9 cellular contexts compared by ENCODE assay signal in genomic region chr6:14118091-14118439, GRCh38. TPM values are rescaled to one million over a fixed set of nuclear protein-coding genes. Genes with fewer than 3 reads are reported as not detected.
A peak's percentile ranks its signal among the peaks of the same experiment; 100 is the strongest.
DNase-seq lines count a peak whose midpoint lies in the region; ATAC-seq, FAIRE-seq and TF ChIP-seq lines count a peak whose summit lies in the region.
"Had no signal": no experiment of that assay in that cellular context is flagged by ENCODE, and none has a peak within 500 bp of the region (broad histone marks: within the 10 kb centered on the region; RNA-seq: fewer than 3 reads in every experiment).

No MANE protein-coding gene starts in this region.

- DNase-seq in NCI-H82 (lab: John Stamatoyannopoulos, UW) (peak; percentile 56), NCI-H82 treated with DMSO at 0.1 percent for 48 hours (lab: John Stamatoyannopoulos, UW; ENCODE audit: unreplicated experiment) (no peak), H54 (ENCODE audit: insufficient read length, low spot score) (no peak), G401 (ENCODE audit: low spot score) (no peak)
- DNase-seq in activated CD4-positive, alpha-beta memory T cell treated with anti-CD3 and anti-CD28 coated beads for 36 hours: no peak

- peaks cover 33% of the 10 kb centered on the region for H3K36me3 Mint-ChIP-seq in activated CD4-positive, alpha-beta memory T cell treated with anti-CD3 and anti-CD28 coated beads for 36 hours

- H3K4me3 ChIP-seq in iPS-15b (ENCODE audit: low read depth, low read length) (peak overlapping the region; percentile 79), stomach smooth muscle (ENCODE audit: low read length in 2 of 2) (peak overlapping the region; percentile 59 to 78)

- H3K9me3 ChIP-seq in iPS-15b (ENCODE audit: control insufficient read depth, insufficient read depth, low read length): no peaks in the 10 kb centered on the region
- H3K9me3 ChIP-seq in stomach smooth muscle (ENCODE audit: control insufficient read depth in 2 of 2, low read length in 2 of 2): no peaks in the 10 kb centered on the region

- in situ Hi-C loops in G401 (cut with HindIII; ENCODE audit: low sequenced_read_pairs): no loop called here

- H3K4me3 Mint-ChIP-seq in activated CD4-positive, alpha-beta memory T cell treated with anti-CD3 and anti-CD28 coated beads for 36 hours: peak overlapping the region; percentile 86

- POLR2A ChIA-PET in activated CD4-positive, alpha-beta memory T cell treated with anti-CD3 and anti-CD28 coated beads for 36 hours (lab: Charles Lee): interaction anchor here (0.6 to 4.3 kb wide), 4 partner anchors 8 to 44 kb away, joined by 3 to 23 read pairs (median 3); no protein-coding TSS in a partner anchor

- CTCF ChIA-PET in activated CD4-positive, alpha-beta memory T cell treated with anti-CD3 and anti-CD28 coated beads for 36 hours (lab: Charles Lee): interaction anchor here (0.9 to 3.1 kb wide), 4 partner anchors 9 to 74 kb away, joined by 3 to 10 read pairs (median 4); no protein-coding TSS in a partner anchor

- H3K9ac ChIP-seq in iPS-15b (ENCODE audit: low read depth, low read length): no peak overlapping the region
- H3K9ac ChIP-seq in stomach smooth muscle (ENCODE audit: low read length in 2 of 2): peak overlapping the region; percentile 42 to 63

- H3K27me3 ChIP-seq in iPS-15b (ENCODE audit: control insufficient read depth, insufficient read depth, low read length) (peaks cover 10% of the 10 kb centered on the region), stomach smooth muscle (ENCODE audit: control insufficient read depth in 1 of 2, insufficient read depth in 2 of 2, low read length in 2 of 2) (no peaks in the 10 kb centered on the region)

- FAIRE-seq in H54 (lab: Jason Lieb, UNC): no peak
- FAIRE-seq: A204.1 had no signal

- H3K27ac Mint-ChIP-seq in activated CD4-positive, alpha-beta memory T cell treated with anti-CD3 and anti-CD28 coated beads for 36 hours: peak overlapping the region; percentile 76

- no peaks in the 10 kb centered on the region for H3K27me3 Mint-ChIP-seq in activated CD4-positive, alpha-beta memory T cell treated with anti-CD3 and anti-CD28 coated beads for 36 hours

- intact Hi-C loops in activated CD4-positive, alpha-beta memory T cell treated with anti-CD3 and anti-CD28 coated beads for 36 hours (cut with micrococcal nuclease): loop anchor here (1.0 to 10.0 kb wide), 2 partner anchors 10 to 403 kb away; partner anchors contain the start of gene RANBP9

- H3K4me1 ChIP-seq in iPS-15b (ENCODE audit: control insufficient read depth, insufficient read depth, low read length) (peaks cover 2% of the 10 kb centered on the region), stomach smooth muscle (ENCODE audit: control insufficient read depth, insufficient read depth, low read length) (peaks cover 12% of the 10 kb centered on the region)

- no peaks in the 10 kb centered on the region for H3K9me3 Mint-ChIP-seq in activated CD4-positive, alpha-beta memory T cell treated with anti-CD3 and anti-CD28 coated beads for 36 hours

- H3K36me3 ChIP-seq in iPS-15b (ENCODE audit: control insufficient read depth, insufficient read depth, low read length) (no peaks in the 10 kb centered on the region), stomach smooth muscle (ENCODE audit: control insufficient read depth in 2 of 2, insufficient read depth in 2 of 2, low read length in 2 of 2) (no peaks in the 10 kb centered on the region)

- ATAC-seq in GM21447 (IDR thresholded peaks at IDR 0.05; ENCODE audit: unreplicated experiment): no peak

- H3K4me1 Mint-ChIP-seq in activated CD4-positive, alpha-beta memory T cell treated with anti-CD3 and anti-CD28 coated beads for 36 hours (ENCODE audit: low read depth): peaks cover 41% of the 10 kb centered on the region

- H3K27ac ChIP-seq in stomach smooth muscle (ENCODE audit: low read length): no peak overlapping the region

- no peak for TF ChIP-seq POLR2A in H54 (IDR thresholded peaks at IDR 0.05; ENCODE audit: low read depth, low read length)

RNA-seq across cellular contexts. Expression of gene CD83, which starts 0.5 kb away (rescaled TPM):
- 10 to 100 TPM; 21.8 to 23.0 TPM for total RNA-seq in activated CD4-positive, alpha-beta memory T cell treated with anti-CD3 and anti-CD28 coated beads for 36 hours
- 0.12 and 0.14 TPM in 2 replicates for total RNA-seq in G401 (2014; rRNA removed; shearing (Covaris generic))

Comparison
In these comparisons a context has a peak if more than half of its experiments do, and no peak if none do; other contexts are left out.
1. RNA of gene CD83, which starts 0.5 kb away (total RNA-seq): 21.8 to 23.0 TPM in activated CD4-positive, alpha-beta memory T cell treated with anti-CD3 and anti-CD28 coated beads for 36 hours; 0.12 to 0.14 TPM in G401; every median in the first group is over 10 times any median in the second.